1 cellular context compared by ENCODE assay signal in genomic region chr1:201883786-201884185, GRCh38.
TF ChIP-seq lines count a peak whose summit lies in the region.

No MANE protein-coding gene starts in this region.

TF ChIP-seq in GM23338, 12 proteins besides CTCF, POLR2A, EP300 and RAD21 (continued from another document):
- TF ChIP-seq ZNF462 (CRISPR knock-in tag; IDR thresholded peaks at IDR 0.05) = no peak
- no peak for TF ChIP-seq NANOG (IDR thresholded peaks at IDR 0.05; ENCODE audit: borderline replicate concordance)
- TF ChIP-seq CREB1 (CRISPR knock-in tag; IDR thresholded peaks at IDR 0.05; ENCODE audit: low read depth) = no peak
- no peak for TF ChIP-seq REST (IDR thresholded peaks at IDR 0.05; ENCODE audit: unreplicated experiment)
- TF ChIP-seq POLR2AphosphoS5 (IDR thresholded peaks at IDR 0.05; ENCODE audit: low read depth) = no peak
- TF ChIP-seq ZNF331 (CRISPR knock-in tag; IDR thresholded peaks at IDR 0.05; ENCODE audit: low read depth) = no peak
- TF ChIP-seq JUNB (IDR thresholded peaks at IDR 0.05; ENCODE audit: unreplicated experiment) = no peak
- no peak for TF ChIP-seq EZH2 (IDR thresholded peaks at IDR 0.05; ENCODE audit: low read depth, unreplicated experiment)
- no peak for TF ChIP-seq ZNF114 (CRISPR knock-in tag; IDR thresholded peaks at IDR 0.05)
